Comparison of ENCODE assay signal across 8 cellular contexts in the genomic region with DNA sequence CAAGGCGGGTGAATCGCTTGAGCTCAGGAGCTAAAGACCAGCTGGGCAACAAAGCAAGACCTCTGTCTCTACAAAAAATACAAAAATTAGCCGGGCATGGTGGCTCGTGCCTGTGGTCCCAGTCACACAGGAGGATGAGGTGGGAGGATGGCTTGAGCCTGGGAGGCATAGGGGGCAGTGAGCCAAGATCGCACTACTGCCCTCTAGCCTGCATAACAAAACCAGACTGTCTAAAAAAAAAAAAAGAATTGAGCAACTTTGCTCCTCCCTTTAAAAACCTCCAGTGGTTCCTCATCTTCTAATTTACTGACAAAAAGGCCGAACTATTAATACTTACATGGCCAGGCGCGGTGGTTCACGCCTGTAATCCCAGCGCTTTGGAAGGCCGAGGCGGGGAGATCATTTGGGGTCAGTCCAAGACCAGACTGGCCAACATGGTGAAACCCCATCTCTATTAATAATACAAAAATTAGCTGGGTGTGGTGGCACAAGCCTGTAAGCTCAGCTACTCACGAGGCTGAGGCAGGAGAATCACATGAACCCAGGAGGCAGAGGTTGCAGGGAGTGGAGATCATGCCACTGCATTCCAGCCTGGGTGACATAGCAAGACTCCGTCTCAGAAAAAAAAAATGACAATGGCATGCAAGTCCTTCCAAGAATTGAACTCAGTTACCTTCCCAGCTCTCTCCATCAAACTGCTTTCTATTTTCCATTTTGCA. TPM values are rescaled to one million over a fixed set of nuclear protein-coding genes. Genes with fewer than 3 reads are reported as not detected.
DNase-seq lines count a peak whose midpoint lies in the region; ATAC-seq and TF ChIP-seq lines count a peak whose summit lies in the region.

No MANE protein-coding gene starts in this region.

- H3K4me3 ChIP-seq in esophagus muscularis mucosa: no peak overlapping the region

- TF ChIP-seq POLR2A in esophagus muscularis mucosa (IDR thresholded peaks at IDR 0.05; ENCODE audit: low read depth): no peak

- no peaks in the 10 kb centered on the region for H3K9me3 Mint-ChIP-seq in stimulated activated naive CD8-positive, alpha-beta T cell treated with anti-CD3 and anti-CD28 coated beads, Interleukin-15, Interleukin-2, amounts not matched to agents 100 ng/mL and 50 ng/mL, for 24 hours

- 70% methylated on average over 14 of the region's 14 CpGs for whole genome bisulfite sequencing in esophagus muscularis mucosa

- intact Hi-C loops in esophagus muscularis mucosa (cut with DNase I): no loop called here

- H3K4me3 Mint-ChIP-seq in stimulated activated naive CD8-positive, alpha-beta T cell treated with anti-CD3 and anti-CD28 coated beads, Interleukin-15, Interleukin-2, amounts not matched to agents 100 ng/mL and 50 ng/mL, for 24 hours: peak overlapping the region; percentile 7

- no peak for DNase-seq in stimulated activated naive CD8-positive, alpha-beta T cell treated with anti-CD3 and anti-CD28 coated beads, Interleukin-15, Interleukin-2, amounts not matched to agents 100 U/mL and 50 U/mL, for 24 hours
- peak; percentile 64 for DNase-seq in SIG-M5 (lab: John Stamatoyannopoulos, UW)
- no peak for DNase-seq in esophagus muscularis mucosa (ENCODE audit: extremely low spot score)
- DNase-seq in non-pigmented ciliary epithelial cell (ENCODE audit: low read depth): peak; percentile 10
- no peak for DNase-seq in NK-92 (lab: John Stamatoyannopoulos, UW; ENCODE audit: unreplicated experiment)

- H3K9me3 ChIP-seq in esophagus muscularis mucosa: no peaks in the 10 kb centered on the region

- H3K4me1 ChIP-seq in esophagus muscularis mucosa: peaks cover 42 to 77% (median 47%) of the 10 kb centered on the region in 4 donors

- peaks cover 0 to 11% (median 6%) of the 10 kb centered on the region in 4 donors for H3K36me3 ChIP-seq in esophagus muscularis mucosa

- no peaks in the 10 kb centered on the region for H3K27me3 Mint-ChIP-seq in stimulated activated naive CD8-positive, alpha-beta T cell treated with anti-CD3 and anti-CD28 coated beads, Interleukin-15, Interleukin-2, amounts not matched to agents 100 ng/mL and 50 ng/mL, for 24 hours

- TF ChIP-seq EP300 in esophagus muscularis mucosa (IDR thresholded peaks at IDR 0.05): no peak

- H3K27ac Mint-ChIP-seq in stimulated activated naive CD8-positive, alpha-beta T cell treated with anti-CD3 and anti-CD28 coated beads, Interleukin-15, Interleukin-2, amounts not matched to agents 100 ng/mL and 50 ng/mL, for 24 hours: no peak overlapping the region

- peak overlapping the region; percentile 4 to 43 (median 28) for H3K27ac ChIP-seq in esophagus muscularis mucosa (replicated peaks in 1 of 4)

- H3K36me3 Mint-ChIP-seq in stimulated activated naive CD8-positive, alpha-beta T cell treated with anti-CD3 and anti-CD28 coated beads, Interleukin-15, Interleukin-2, amounts not matched to agents 100 ng/mL and 50 ng/mL, for 24 hours (ENCODE audit: low read depth): peaks cover 39% of the 10 kb centered on the region

- peak in 2 of 3 experiments; percentile 19 to 51 for TF ChIP-seq CTCF in esophagus muscularis mucosa (IDR thresholded peaks at IDR 0.05)

- H3K4me1 Mint-ChIP-seq in stimulated activated naive CD8-positive, alpha-beta T cell treated with anti-CD3 and anti-CD28 coated beads, Interleukin-15, Interleukin-2, amounts not matched to agents 100 ng/mL and 50 ng/mL, for 24 hours (ENCODE audit: low read depth): peaks cover 65% of the 10 kb centered on the region

- ATAC-seq in stimulated activated naive CD8-positive, alpha-beta T cell treated with anti-CD3 and anti-CD28 coated beads, Interleukin-15, Interleukin-2, amounts not matched to agents 100 U/mL and 50 U/mL, for 24 hours: no peak
- ATAC-seq in GM19397 (IDR thresholded peaks at IDR 0.05; ENCODE audit: unreplicated experiment) (no peak), GM19351 (IDR thresholded peaks at IDR 0.05; ENCODE audit: unreplicated experiment) (no peak)

- H3K27me3 ChIP-seq in esophagus muscularis mucosa: no peaks in the 10 kb centered on the region

RNA-seq across cellular contexts. Expression of a gene that starts 4.4 kb away (rescaled TPM):
- total RNA-seq in esophagus muscularis mucosa: 10 to 100 TPM; 28.1 to 53.6 (median 32.6) TPM

RNA-seq across cellular contexts. Expression of a gene that starts 41.3 kb away (rescaled TPM):
- not detected for total RNA-seq in esophagus muscularis mucosa

Comparison
In these comparisons a context has a peak if more than half of its experiments do, and no peak if none do; other contexts are left out.
1. DNase-seq: peak in SIG-M5 (single experiment) and non-pigmented ciliary epithelial cell (single experiment); none in stimulated activated naive CD8-positive, alpha-beta T cell treated with anti-CD3 and anti-CD28 coated beads, Interleukin-15, Interleukin-2, amounts not matched to agents 100 U/mL and 50 U/mL, for 24 hours (single experiment), esophagus muscularis mucosa (single experiment) and NK-92 (single experiment).